In genomic region chr9:37965672-37966345, GRCh38 we compare ENCODE assay signal across 8 cellular contexts.
DNase-seq lines count a peak whose midpoint lies in the region; ATAC-seq, FAIRE-seq and TF ChIP-seq lines count a peak whose summit lies in the region.
"Not testable (repeated sequence)": the region's sequence is repeated elsewhere in the genome, so short reads cannot be mapped to it uniquely, and the experiment has no call there.

No MANE protein-coding gene starts in this region.

- H3K36me3 ChIP-seq in K562 (ENCODE audit: control insufficient read depth, insufficient read depth, low read length); hepatocyte (replicated peaks; ENCODE audit: insufficient read depth, low read depth); aorta (ENCODE audit: control insufficient read depth in 1 of 2, insufficient read depth in 2 of 2, low read length in 1 of 2): not testable (repeated sequence)

- H3K9me2 ChIP-seq in hepatocyte (replicated peaks; ENCODE audit: insufficient read depth), result not testable (repeated sequence)

- DNase-seq in HFFc6; RWPE1 (ENCODE audit: low spot score); K562 (ENCODE audit: extremely low read depth in 1 of 4, low spot score in 3 of 4); hepatocyte (ENCODE audit: low spot score); progenitor cell of endocrine pancreas (ENCODE audit: low spot score, unreplicated experiment): not testable (repeated sequence)
- peak; percentile 18 to 36 for DNase-seq in aorta

- peaks cover 18% of the 10 kb centered on the region for H3K36me3 Mint-ChIP-seq in HFFc6 (ENCODE audit: low read depth)
- not testable (repeated sequence) for H3K36me3 Mint-ChIP-seq in progenitor cell of endocrine pancreas (ENCODE audit: insufficient read depth)

- peak; percentile 23 for FAIRE-seq in K562 (lab: Jason Lieb, UNC)

- H3K27ac ChIP-seq in RWPE1, result peak overlapping the region; percentile 89
- H3K27ac ChIP-seq in K562 (ENCODE audit: extremely low read depth, low read depth, low read length), result not testable (repeated sequence)
- peak overlapping the region; percentile 97 for H3K27ac ChIP-seq in hepatocyte
- H3K27ac ChIP-seq in aorta (ENCODE audit: low read depth in 1 of 2, low read length in 2 of 2), result peak overlapping the region in 1 of 2 donors; percentile 69

- in situ Hi-C loops in K562 (cut with MboI), result not testable (repeated sequence)

- ATAC-seq in GM18907 (IDR thresholded peaks at IDR 0.05; ENCODE audit: unreplicated experiment), result peak; percentile 87
- ATAC-seq in HG03378 (IDR thresholded peaks at IDR 0.05; ENCODE audit: unreplicated experiment), result peak; percentile 58
- ATAC-seq in K562; aorta (ENCODE audit: low FRiP score): not testable (repeated sequence)

- not testable (repeated sequence) for H2AFZ ChIP-seq in K562 (ENCODE audit: low read depth, low read length); hepatocyte

- H3K9me1 ChIP-seq in K562 (ENCODE audit: control insufficient read depth, insufficient read depth, low read length), result peaks cover 16% of the 10 kb centered on the region

- not testable (repeated sequence) for H3K9me3 Mint-ChIP-seq in HFFc6; progenitor cell of endocrine pancreas (ENCODE audit: low read depth)

- H3K9me3 ChIP-seq in K562 (replicated peaks; ENCODE audit: control insufficient read depth, insufficient read depth, low read depth, low read length); hepatocyte (ENCODE audit: low read depth); aorta (ENCODE audit: control insufficient read depth, low read length): not testable (repeated sequence)

- not testable (repeated sequence) for TF ChIP-seq RAD21 in K562 (CRISPR knock-in tag; conservative IDR thresholded peaks at IDR 0.05 in 1 of 2, IDR thresholded peaks at IDR 0.05 in 1 of 2)

- intact Hi-C loops in K562 (cut with micrococcal nuclease), result not testable (repeated sequence)
- intact Hi-C loops in aorta (cut with DNase I), result loop anchor here in 1 of 2 donors (10.0 kb wide), 1 partner anchor 59 kb away; no protein-coding TSS in a partner anchor

- H3K27me3 ChIP-seq in K562 (ENCODE audit: control insufficient read depth in 2 of 2, insufficient read depth in 2 of 2, low read length in 2 of 2); hepatocyte; aorta (ENCODE audit: control insufficient read depth in 1 of 2, insufficient read depth in 2 of 2, low read length in 1 of 2): not testable (repeated sequence)

- 85% methylated on average over 7 of the region's 7 CpGs for WGBS in K562 (ENCODE audit: insufficient coverage, low coverage, missing lambda C conversion rate)
- 67% methylated on average over 7 of the region's 7 CpGs for WGBS in hepatocyte (ENCODE audit: low lambda C conversion rate, missing lambda C conversion rate)
- whole genome bisulfite sequencing in aorta, 2 donors, result 90 to 92% methylated on average over 7 of the region's 7 CpGs

- not testable (repeated sequence) for H3K79me2 ChIP-seq in K562 (ENCODE audit: control insufficient read depth, insufficient read depth, low read length)
- H3K79me2 ChIP-seq in hepatocyte, result peaks cover 18% of the 10 kb centered on the region

- H3K4me3 Mint-ChIP-seq in HFFc6, result not testable (repeated sequence)
- H3K4me3 Mint-ChIP-seq in progenitor cell of endocrine pancreas (ENCODE audit: low read depth), result peak overlapping the region; percentile 15

- not testable (repeated sequence) for TF ChIP-seq EP300 in K562 (IDR thresholded peaks at IDR 0.05; ENCODE audit: low read length)

- H3K4me2 ChIP-seq in K562 (ENCODE audit: insufficient read depth, low read length), result not testable (repeated sequence)
- H3K4me2 ChIP-seq in hepatocyte, result peak overlapping the region; percentile 47

- not testable (repeated sequence) for TF ChIP-seq CTCF in HFFc6 (IDR thresholded peaks at IDR 0.05); RWPE1 (conservative IDR thresholded peaks at IDR 0.05; ENCODE audit: low read depth); K562 (IDR thresholded peaks at IDR 0.05 in 2 of 3, conservative IDR thresholded peaks at IDR 0.05 in 1 of 3; ENCODE audit: insufficient read depth in 2 of 3, low read depth in 1 of 3, low read length in 3 of 3); hepatocyte (IDR thresholded peaks at IDR 0.05; ENCODE audit: poor library complexity); progenitor cell of endocrine pancreas (IDR thresholded peaks at IDR 0.05; ENCODE audit: unreplicated experiment)

- TF ChIP-seq POLR2A in K562 (conservative IDR thresholded peaks at IDR 0.05), result not testable (repeated sequence)

- BruUV-seq in K562 (replicated peaks; lab: Mats Ljungman, UMichigan), result not testable (repeated sequence)

- H3K27ac Mint-ChIP-seq in HFFc6 (peak overlapping the region; percentile 94), progenitor cell of endocrine pancreas (peak overlapping the region; percentile 97)

- CTCF ChIA-PET in RWPE1 (lab: Yijun Ruan, JAX), result interaction anchor here (0.6 to 0.8 kb wide), 3 partner anchors 21 to 93 kb away, joined by 3 to 4 read pairs (median 3); no protein-coding TSS in a partner anchor
- CTCF ChIA-PET in K562 (lab: Yijun Ruan, JAX; ENCODE audit: low intra/inter-chr PET ratio), result not testable (repeated sequence)

- not testable (repeated sequence) for H3K4me3 ChIP-seq in K562; hepatocyte; aorta (ENCODE audit: low read length in 2 of 2)

- H4K20me1 ChIP-seq in K562 (replicated peaks; ENCODE audit: control insufficient read depth, insufficient read depth, low read length), result peaks cover 18% of the 10 kb centered on the region
- not testable (repeated sequence) for H4K20me1 ChIP-seq in hepatocyte (ENCODE audit: insufficient read depth, poor library complexity, severe bottlenecking)

- not testable (repeated sequence) for H3K9ac ChIP-seq in K562 (ENCODE audit: insufficient read depth in 1 of 2, low read depth in 2 of 2, low read length in 2 of 2)

- H3K27me3 Mint-ChIP-seq in HFFc6 (ENCODE audit: insufficient read depth); progenitor cell of endocrine pancreas: not testable (repeated sequence)

- POLR2A ChIA-PET in RWPE1 (lab: Yijun Ruan, JAX; ENCODE audit: low non-redundant PET), result not testable (repeated sequence)
- POLR2A ChIA-PET in K562 (lab: Yijun Ruan, JAX), result interaction anchor here (0.8 to 1.5 kb wide), 3 partner anchors 9 to 16 kb away, joined by 3 to 5 read pairs (median 3); no protein-coding TSS in a partner anchor

- peaks cover 14 to 18% of the 10 kb centered on the region in 2 experiments for H3K4me1 ChIP-seq in K562 (replicated peaks in 1 of 2; ENCODE audit: control insufficient read depth in 2 of 2, insufficient read depth in 2 of 2, low read length in 2 of 2)
- H3K4me1 ChIP-seq in hepatocyte (ENCODE audit: insufficient read depth), result peaks cover 68% of the 10 kb centered on the region
- H3K4me1 ChIP-seq in aorta (ENCODE audit: control insufficient read depth in 1 of 2, insufficient read depth in 2 of 2, low read length in 2 of 2), result not testable (repeated sequence)

- peaks cover 80% of the 10 kb centered on the region for H3K4me1 Mint-ChIP-seq in HFFc6 (ENCODE audit: low read depth)
- H3K4me1 Mint-ChIP-seq in progenitor cell of endocrine pancreas (ENCODE audit: low read depth), result peaks cover 75% of the 10 kb centered on the region
